In the genomic region with DNA sequence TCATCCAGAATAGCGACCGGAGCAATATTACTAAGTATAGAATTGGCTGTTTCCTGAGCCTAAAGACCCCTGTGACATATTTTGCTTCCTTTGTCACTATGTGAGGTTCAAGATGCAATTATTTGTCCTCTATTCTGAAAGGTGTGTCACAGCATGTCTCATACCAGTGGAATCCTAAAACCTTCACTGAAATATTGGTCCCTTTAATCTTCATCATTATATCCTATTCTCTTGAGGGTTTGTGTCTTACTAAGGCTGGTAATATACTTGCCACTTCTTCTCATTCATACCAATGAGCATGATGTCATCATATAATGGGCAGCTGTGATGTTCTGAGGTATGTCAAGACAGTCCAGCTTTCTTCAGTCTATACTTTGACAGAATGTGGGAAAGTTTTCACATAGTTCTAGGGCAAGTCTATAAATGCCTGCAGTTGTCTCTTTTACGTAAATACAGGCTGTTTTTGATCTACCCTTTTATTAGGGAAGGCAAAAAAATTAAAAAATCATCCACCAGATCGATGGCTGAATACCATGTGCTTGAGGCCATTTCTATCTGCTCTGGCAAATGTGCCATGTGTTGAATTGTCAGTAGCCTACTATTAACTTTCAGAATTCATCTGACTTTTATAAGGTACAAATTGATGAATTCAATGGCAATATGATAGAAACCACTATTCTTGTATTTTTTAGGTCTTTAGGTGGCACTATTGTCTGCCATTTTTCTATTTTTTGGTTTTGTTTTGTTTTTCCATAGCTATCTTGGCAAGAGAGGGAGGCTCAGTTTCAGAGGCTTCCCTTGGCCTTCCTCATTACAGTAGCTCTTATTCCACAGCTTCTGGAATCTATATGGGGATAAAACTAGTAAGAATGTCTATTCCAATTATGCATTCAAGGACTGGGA, we compare ENCODE assay signal across 2 cellular contexts.
TF ChIP-seq lines count a peak whose summit lies in the region.

No MANE protein-coding gene starts in this region.

TF ChIP-seq in SK-N-SH, 30 proteins besides CTCF, POLR2A, EP300 and RAD21:
- TF ChIP-seq CHD2 (IDR thresholded peaks at IDR 0.05; ENCODE audit: low read length, partially characterized antibody) (no peak), FOXM1 (IDR thresholded peaks at IDR 0.05; ENCODE audit: low read depth) (no peak), YY1 (IDR thresholded peaks at IDR 0.05; ENCODE audit: low read depth) (no peak), FOSL2 (IDR thresholded peaks at IDR 0.05; ENCODE audit: borderline replicate concordance, low read depth) (no peak), TCF12 (IDR thresholded peaks at IDR 0.05) (no peak), RFX5 (IDR thresholded peaks at IDR 0.05; ENCODE audit: low read length) (no peak), ELF1 (IDR thresholded peaks at IDR 0.05) (no peak), USF1 (IDR thresholded peaks at IDR 0.05; ENCODE audit: borderline replicate concordance, low read depth) (no peak), MXI1 (IDR thresholded peaks at IDR 0.05; ENCODE audit: low read depth, low read length) (no peak), EZH2phosphoT487 (IDR thresholded peaks at IDR 0.05; ENCODE audit: borderline replicate concordance, low read depth) (no peak), NFIC (IDR thresholded peaks at IDR 0.05; ENCODE audit: borderline replicate concordance) (no peak), MAX (IDR thresholded peaks at IDR 0.05; ENCODE audit: low read depth) (no peak), IRF3 (IDR thresholded peaks at IDR 0.05; ENCODE audit: low read depth, low read length) (no peak), GATA2 (CRISPR knock-in tag; IDR thresholded peaks at IDR 0.05) (no peak)
- TF ChIP-seq, protein P1, sequence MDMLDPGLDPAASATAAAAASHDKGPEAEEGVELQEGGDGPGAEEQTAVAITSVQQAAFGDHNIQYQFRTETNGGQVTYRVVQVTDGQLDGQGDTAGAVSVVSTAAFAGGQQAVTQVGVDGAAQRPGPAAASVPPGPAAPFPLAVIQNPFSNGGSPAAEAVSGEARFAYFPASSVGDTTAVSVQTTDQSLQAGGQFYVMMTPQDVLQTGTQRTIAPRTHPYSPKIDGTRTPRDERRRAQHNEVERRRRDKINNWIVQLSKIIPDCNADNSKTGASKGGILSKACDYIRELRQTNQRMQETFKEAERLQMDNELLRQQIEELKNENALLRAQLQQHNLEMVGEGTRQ (IDR thresholded peaks at IDR 0.05; ENCODE audit: borderline replicate concordance, low read depth, low read length): no peak
- TF ChIP-seq, protein P2, sequence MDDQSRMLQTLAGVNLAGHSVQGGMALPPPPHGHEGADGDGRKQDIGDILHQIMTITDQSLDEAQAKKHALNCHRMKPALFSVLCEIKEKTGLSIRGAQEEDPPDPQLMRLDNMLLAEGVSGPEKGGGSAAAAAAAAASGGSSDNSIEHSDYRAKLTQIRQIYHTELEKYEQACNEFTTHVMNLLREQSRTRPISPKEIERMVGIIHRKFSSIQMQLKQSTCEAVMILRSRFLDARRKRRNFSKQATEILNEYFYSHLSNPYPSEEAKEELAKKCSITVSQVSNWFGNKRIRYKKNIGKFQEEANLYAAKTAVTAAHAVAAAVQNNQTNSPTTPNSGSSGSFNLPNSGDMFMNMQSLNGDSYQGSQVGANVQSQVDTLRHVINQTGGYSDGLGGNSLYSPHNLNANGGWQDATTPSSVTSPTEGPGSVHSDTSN (IDR thresholded peaks at IDR 0.05): no peak

TF ChIP-seq in SK-N-SH treated with all-trans-retinoic acid at 6 μM for 48 hours, 23 proteins besides CTCF, POLR2A, EP300 and RAD21:
- TF ChIP-seq CSRNP3 (CRISPR knock-in tag; IDR thresholded peaks at IDR 0.05) (no peak), RARB (CRISPR knock-in tag; IDR thresholded peaks at IDR 0.05) (no peak), PATZ1 (CRISPR knock-in tag; IDR thresholded peaks at IDR 0.05; ENCODE audit: borderline replicate concordance) (no peak), ZNF70 (CRISPR knock-in tag; IDR thresholded peaks at IDR 0.05) (no peak), ZFP3 (CRISPR knock-in tag; IDR thresholded peaks at IDR 0.05) (no peak), CSDC2 (CRISPR knock-in tag; IDR thresholded peaks at IDR 0.05) (no peak), ZNF8 (CRISPR knock-in tag; IDR thresholded peaks at IDR 0.05) (no peak), POU6F1 (CRISPR knock-in tag; IDR thresholded peaks at IDR 0.05; ENCODE audit: borderline replicate concordance, low read depth) (no peak), ISL1 (CRISPR knock-in tag; IDR thresholded peaks at IDR 0.05) (no peak), TOX (CRISPR knock-in tag; IDR thresholded peaks at IDR 0.05; ENCODE audit: borderline replicate concordance) (no peak), ESRRG (CRISPR knock-in tag; IDR thresholded peaks at IDR 0.05) (no peak), TSHZ2 (CRISPR knock-in tag; IDR thresholded peaks at IDR 0.05) (no peak), SNAI2 (CRISPR knock-in tag; IDR thresholded peaks at IDR 0.05) (no peak), TCF4 (CRISPR knock-in tag; IDR thresholded peaks at IDR 0.05; ENCODE audit: borderline replicate concordance) (no peak), ARNTL (CRISPR knock-in tag; IDR thresholded peaks at IDR 0.05; ENCODE audit: borderline replicate concordance, low read depth) (no peak), ZC3H10 (CRISPR knock-in tag; IDR thresholded peaks at IDR 0.05) (no peak), OSR1 (CRISPR knock-in tag; IDR thresholded peaks at IDR 0.05) (no peak), BACH2 (CRISPR knock-in tag; IDR thresholded peaks at IDR 0.05; ENCODE audit: borderline replicate concordance) (no peak)
- TF ChIP-seq, protein P3, sequence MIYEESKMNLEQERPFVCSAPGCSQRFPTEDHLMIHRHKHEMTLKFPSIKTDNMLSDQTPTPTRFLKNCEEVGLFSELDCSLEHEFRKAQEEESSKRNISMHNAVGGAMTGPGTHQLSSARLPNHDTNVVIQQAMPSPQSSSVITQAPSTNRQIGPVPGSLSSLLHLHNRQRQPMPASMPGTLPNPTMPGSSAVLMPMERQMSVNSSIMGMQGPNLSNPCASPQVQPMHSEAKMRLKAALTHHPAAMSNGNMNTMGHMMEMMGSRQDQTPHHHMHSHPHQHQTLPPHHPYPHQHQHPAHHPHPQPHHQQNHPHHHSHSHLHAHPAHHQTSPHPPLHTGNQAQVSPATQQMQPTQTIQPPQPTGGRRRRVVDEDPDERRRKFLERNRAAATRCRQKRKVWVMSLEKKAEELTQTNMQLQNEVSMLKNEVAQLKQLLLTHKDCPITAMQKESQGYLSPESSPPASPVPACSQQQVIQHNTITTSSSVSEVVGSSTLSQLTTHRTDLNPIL (CRISPR knock-in tag; IDR thresholded peaks at IDR 0.05; ENCODE audit: low read depth): no peak
